8 cellular contexts compared by ENCODE assay signal in genomic region chr16:2251281-2252111, GRCh38. TPM values are rescaled to one million over a fixed set of nuclear protein-coding genes. Genes with fewer than 3 reads are reported as not detected.
DNase-seq lines count a peak whose midpoint lies in the region; ATAC-seq, FAIRE-seq and TF ChIP-seq lines count a peak whose summit lies in the region.

Gene ECI1 (minus strand): TSS chr16:2251587. CDS start chr16:2251566, 21 bp downstream.

- H3K4me1 ChIP-seq in kidney (ENCODE audit: control insufficient read depth in 1 of 2, insufficient read depth in 1 of 2, low read depth in 1 of 2, low read length in 2 of 2), result peaks cover 0 to 10% of the 10 kb centered on the region in 2 donors

- peaks cover 5 to 22% of the 10 kb centered on the region in 2 donors for H3K36me3 ChIP-seq in kidney (ENCODE audit: control insufficient read depth in 1 of 2, insufficient read depth in 2 of 2, low read length in 2 of 2)

- H3K27ac ChIP-seq in kidney (ENCODE audit: low read depth in 2 of 2, low read length in 2 of 2), result peak within 1 kb of the TSS; percentile 62 to 79

- peak; percentile 30 for FAIRE-seq in kidney (lab: Jason Lieb, UNC)

- H3K4me3 ChIP-seq in AG09309 (ENCODE audit: control insufficient read depth, low read depth, low read length) (peak within 1 kb of the TSS; percentile 56), kidney (ENCODE audit: low read length in 2 of 2) (peak within 1 kb of the TSS; percentile 77 to 78)

- ATAC-seq in GM18873 (IDR thresholded peaks at IDR 0.05; ENCODE audit: low FRiP score, unreplicated experiment) (peak; percentile 67), HG03139 (IDR thresholded peaks at IDR 0.05; ENCODE audit: unreplicated experiment) (peak; percentile 81)

- DNase-seq in AG09309 (ENCODE audit: low read depth), result peak; percentile 76
- peak; percentile 93 for DNase-seq in NCI-H345 (lab: John Stamatoyannopoulos, UW)
- DNase-seq in activated CD4-positive, CD25-positive, alpha-beta regulatory T cell treated with anti-CD3 and anti-CD28 coated beads, Interleukin-2, amount 50 U/mL, for 72 hours, result peak; percentile 89
- DNase-seq in cerebellum (ENCODE audit: low spot score), result peak; percentile 99
- DNase-seq in kidney, result peak; percentile 99
- DNase-seq in stimulated activated CD4-positive, alpha-beta T cell treated with anti-CD3 and anti-CD28 coated beads, Interleukin-15, amount 100 ng/mL, for 24 hours, result peak; percentile 92

- H3K9ac ChIP-seq in kidney (ENCODE audit: low read length in 2 of 2), result peak within 1 kb of the TSS; percentile 54 to 62

- H3K9me3 ChIP-seq in kidney (ENCODE audit: control insufficient read depth in 1 of 2, low read length in 2 of 2), result no peaks in the 10 kb centered on the region

- peak; percentile 68 for TF ChIP-seq CTCF in AG09309 (IDR thresholded peaks at IDR 0.05; ENCODE audit: control insufficient read depth, insufficient read depth, low read depth, low read length, missing control alignments)
- peak; percentile 52 for TF ChIP-seq CTCF in kidney (IDR thresholded peaks at IDR 0.05; ENCODE audit: borderline replicate concordance, extremely low read depth, insufficient read depth)

- intact Hi-C loops in kidney (cut with DNase I), result no loop called here

RNA-seq across cellular contexts. Expression of gene ECI1, which starts in this region (rescaled TPM):
- 17.2 TPM for total RNA-seq in cerebellum
- 98.1 TPM for total RNA-seq in kidney
- polyA plus RNA-seq in kidney (ENCODE audit: insufficient read depth, low read depth, low replicate concordance), result 233 TPM

Comparison
In these comparisons a context has a peak if more than half of its experiments do, and no peak if none do; other contexts are left out.
1. Peak in every context shown above with its lines: DNase-seq, ATAC-seq, H3K4me3 ChIP-seq and H3K27ac ChIP-seq.